In the genomic region with DNA sequence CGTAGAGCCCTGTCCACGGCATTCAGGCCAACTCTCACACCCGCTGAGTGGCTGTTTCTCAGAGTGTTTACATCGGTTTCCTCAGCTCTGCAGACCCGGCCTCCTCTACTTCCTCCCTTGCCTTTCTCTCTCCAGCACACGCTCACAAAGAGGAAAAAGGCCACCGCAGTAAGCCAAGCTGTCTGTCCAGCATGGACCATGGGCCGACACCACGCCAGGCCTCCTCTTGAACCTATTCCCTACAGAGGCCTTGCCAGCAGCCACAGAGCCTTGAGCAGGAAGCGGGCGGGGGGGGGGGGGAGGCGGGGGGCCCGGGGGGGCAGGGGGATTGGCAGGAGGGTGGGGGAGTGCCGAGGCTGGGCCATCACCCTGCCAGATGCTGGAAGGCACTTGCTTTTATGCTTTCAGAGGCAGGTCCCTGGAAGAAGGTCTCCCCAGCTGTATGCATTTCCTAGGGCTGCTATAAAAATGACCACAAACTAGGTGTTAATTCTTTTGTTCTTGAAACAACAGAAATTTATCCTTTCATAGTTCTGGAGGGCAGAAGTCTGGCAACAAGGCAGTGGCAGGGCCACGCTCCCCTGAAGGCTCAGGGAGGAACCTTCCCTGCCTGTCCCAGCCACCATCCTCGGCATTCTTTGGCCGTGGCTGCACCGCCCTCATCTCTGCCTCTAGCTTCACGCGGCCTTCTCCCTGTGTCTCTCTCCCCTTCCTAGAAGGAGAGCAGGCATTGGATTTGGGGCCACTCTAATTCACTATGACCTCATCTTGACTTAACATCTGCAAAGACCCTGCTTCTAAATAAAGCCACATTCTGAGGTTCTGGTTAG, we compare ENCODE assay signal across 7 cellular contexts.
DNase-seq lines count a peak whose midpoint lies in the region; TF ChIP-seq lines count a peak whose summit lies in the region.

No MANE protein-coding gene starts in this region.

- peak; percentile 81 for DNase-seq in KBM-7
- peak; percentile 57 for DNase-seq in SKM-1 treated with dmso at 0.1 percent for 144 hours (lab: John Stamatoyannopoulos, UW; ENCODE audit: unreplicated experiment)
- DNase-seq in fibroblast of villous mesenchyme (ENCODE audit: low read depth): peak; percentile 60
- DNase-seq in prostate gland (ENCODE audit: low spot score): no peak
- no peak for DNase-seq in NCI-H1694 (lab: John Stamatoyannopoulos, UW)
- no peak for DNase-seq in activated gamma-delta T cell treated with Interleukin-2 at 50 U/mL for 16 hours
- DNase-seq in NCI-H510A treated with DMSO at 0.1 percent for 48 hours (lab: John Stamatoyannopoulos, UW): no peak

- no peaks in the 10 kb centered on the region for H3K27me3 ChIP-seq in prostate gland (replicated peaks; ENCODE audit: insufficient read depth)

- H3K36me3 ChIP-seq in prostate gland: no peaks in the 10 kb centered on the region

- in situ Hi-C loops in KBM-7 (cut with MboI; ENCODE audit: low pct_unique_long_range_greater_than_20kb, low sequenced_read_pairs): no loop called here

- H3K4me3 ChIP-seq in fibroblast of villous mesenchyme (ENCODE audit: low read depth, low read length) (no peak overlapping the region), prostate gland (no peak overlapping the region)

- TF ChIP-seq CTCF in fibroblast of villous mesenchyme (IDR thresholded peaks at IDR 0.05; ENCODE audit: insufficient read depth, low read depth, low read length) (no peak), prostate gland (IDR thresholded peaks at IDR 0.05) (no peak)

- WGBS in prostate gland: 26% methylated on average over 17 of the region's 20 CpGs

- intact Hi-C loops in prostate gland (cut with DNase I): no loop called here

- H3K4me1 ChIP-seq in prostate gland (replicated peaks): no peaks in the 10 kb centered on the region

- peak overlapping the region; percentile 69 to 79 for H3K27ac ChIP-seq in prostate gland

- H3K9me3 ChIP-seq in prostate gland: no peaks in the 10 kb centered on the region

- no peak for TF ChIP-seq POLR2A in prostate gland (IDR thresholded peaks at IDR 0.05)

Comparison
In these comparisons a context has a peak if more than half of its experiments do, and no peak if none do; other contexts are left out.
1. DNase-seq: peak in KBM-7 (single experiment), SKM-1 treated with dmso at 0.1 percent for 144 hours (single experiment) and fibroblast of villous mesenchyme (single experiment); none in prostate gland (single experiment), NCI-H1694 (single experiment), activated gamma-delta T cell treated with Interleukin-2 at 50 U/mL for 16 hours (single experiment) and NCI-H510A treated with DMSO at 0.1 percent for 48 hours (single experiment).